ENCODE assay signal across 1 cellular context in the genomic region with DNA sequence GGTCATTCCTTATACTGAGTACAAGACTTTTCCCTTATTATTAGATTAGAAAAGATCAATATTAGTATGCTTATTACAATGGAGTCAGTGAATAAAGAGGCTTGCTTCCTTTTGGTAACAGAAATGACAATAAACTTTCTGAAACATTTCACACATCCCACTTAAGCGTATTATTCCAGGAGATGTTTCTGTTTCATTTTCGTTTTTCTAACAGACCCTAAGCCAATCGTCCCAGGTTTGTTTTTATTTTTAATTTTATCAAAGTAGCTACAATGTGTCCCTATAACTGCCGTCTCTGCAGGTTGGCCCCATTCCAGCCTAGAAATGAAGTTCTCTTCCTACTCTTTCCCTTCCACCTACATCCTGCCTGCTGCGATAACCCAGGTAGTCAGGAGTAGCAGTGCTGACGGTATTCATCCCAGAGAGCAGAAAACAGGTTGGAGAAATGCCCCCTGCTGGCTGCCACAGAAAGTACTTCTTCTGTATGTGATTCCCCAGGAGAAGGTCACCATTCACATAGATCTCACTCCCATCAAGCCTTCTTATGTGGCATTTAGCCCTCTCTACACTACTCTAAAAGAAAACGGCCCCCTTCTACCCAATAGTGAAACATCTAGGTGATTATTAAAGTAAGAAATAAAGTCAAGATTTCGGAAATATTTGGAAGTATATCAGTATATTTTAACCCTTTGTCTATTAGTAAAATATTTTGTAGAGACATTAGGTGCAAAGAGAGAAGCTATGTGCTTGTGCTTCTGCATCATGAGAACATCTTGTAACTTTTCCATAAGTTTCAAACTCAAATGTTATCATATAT.
TF ChIP-seq lines count a peak whose summit lies in the region.

No MANE protein-coding gene starts in this region.

TF ChIP-seq in H1, 55 proteins besides CTCF, POLR2A, EP300 and RAD21:
- no peak for TF ChIP-seq EGR1 (IDR thresholded peaks at IDR 0.05; ENCODE audit: borderline replicate concordance, low read depth, low read length)
- peak; percentile 42; the same call in 1 of the 2 replicates for TF ChIP-seq CREB1 (IDR thresholded peaks at IDR 0.05)
- no peak for TF ChIP-seq HDAC2 (IDR thresholded peaks at IDR 0.05; ENCODE audit: borderline replicate concordance in 1 of 2, low read depth in 2 of 2, low read length in 2 of 2)
- TF ChIP-seq RNF2 (IDR thresholded peaks at IDR 0.05; ENCODE audit: borderline replicate concordance, low read depth, low read length, missing control alignments, poor library complexity, severe bottlenecking) = no peak
- TF ChIP-seq KDM5A (IDR thresholded peaks at IDR 0.05; ENCODE audit: low read length) = no peak
- TF ChIP-seq TEAD4 (IDR thresholded peaks at IDR 0.05; ENCODE audit: low read depth, low read length) = 0 out of 2 replicates have a peak, but pooled peaks have one; percentile 10
TF ChIP-seq in H1: peak in this region for 2.
